In genomic region chr6:147166360-147166944, GRCh38 we compare ENCODE assay signal across 15 cellular contexts. TPM values are rescaled to one million over a fixed set of nuclear protein-coding genes. Genes with fewer than 3 reads are reported as not detected.
DNase-seq lines count a peak whose midpoint lies in the region; ATAC-seq and TF ChIP-seq lines count a peak whose summit lies in the region.
"Had no signal": no experiment of that assay in that cellular context is flagged by ENCODE, and none has a peak within 500 bp of the region (broad histone marks: within the 10 kb centered on the region; RNA-seq: fewer than 3 reads in every experiment).

No MANE protein-coding gene starts in this region.

- H4K91ac ChIP-seq in neuronal stem cell (ENCODE audit: low read depth, low read length, poor library complexity), result no peak overlapping the region

- H3K4me1 ChIP-seq in neuronal stem cell (ENCODE audit: control insufficient read depth in 2 of 2, insufficient read depth in 1 of 2, low read depth in 1 of 2, low read length in 2 of 2), result no peaks in the 10 kb centered on the region
- H3K4me1 ChIP-seq: body of pancreas had no signal

- H2AK5ac ChIP-seq in neuronal stem cell (ENCODE audit: low read depth, low read length), result no peak overlapping the region

- peaks cover 1% of the 10 kb centered on the region for H3K4me1 Mint-ChIP-seq in activated T-helper 2 cell treated with anti-CD3 and anti-CD28 coated beads, Interferon-gamma antibody, Interleukin-2, Interleukin-4, amounts not matched to agents 10 μg/mL and 5 μg/mL and 100 μg/mL, durations not matched to agents 14 hours and 24 hours and 36 hours (ENCODE audit: low read depth)

- H3K9me3 Mint-ChIP-seq in activated T-helper 2 cell treated with anti-CD3 and anti-CD28 coated beads, Interferon-gamma antibody, Interleukin-2, Interleukin-4, amounts not matched to agents 10 μg/mL and 5 μg/mL and 100 μg/mL, durations not matched to agents 14 hours and 24 hours and 36 hours, result no peaks in the 10 kb centered on the region

- no peak for TF ChIP-seq CTCF in astrocyte of the spinal cord (IDR thresholded peaks at IDR 0.05; ENCODE audit: low read depth, low read length)

- no peak overlapping the region for H2BK12ac ChIP-seq in neuronal stem cell (ENCODE audit: low read length)

- H3K4ac ChIP-seq in neuronal stem cell (ENCODE audit: low read length), result no peak overlapping the region

- in situ Hi-C loops in astrocyte of the spinal cord (cut with HindIII; ENCODE audit: low sequenced_read_pairs), result no loop called here

- no peak overlapping the region for H3K14ac ChIP-seq in neuronal stem cell (ENCODE audit: low read length)

- H3K36me3 ChIP-seq in neuronal stem cell (replicated peaks in 1 of 2; ENCODE audit: control insufficient read depth in 2 of 2, insufficient read depth in 2 of 2, low read length in 2 of 2), result no peaks in the 10 kb centered on the region
- H3K36me3 ChIP-seq: thoracic aorta had no signal

- intact Hi-C loops in activated T-helper 2 cell treated with anti-CD3 and anti-CD28 coated beads, Interferon-gamma antibody, Interleukin-2, Interleukin-4, amounts not matched to agents 10 μg/mL and 5 μg/mL and 100 μg/mL, durations not matched to agents 14 hours and 24 hours and 36 hours (cut with micrococcal nuclease), result no loop called here

- H3K27ac Mint-ChIP-seq in activated T-helper 2 cell treated with anti-CD3 and anti-CD28 coated beads, Interferon-gamma antibody, Interleukin-2, Interleukin-4, amounts not matched to agents 10 μg/mL and 5 μg/mL and 100 μg/mL, durations not matched to agents 14 hours and 24 hours and 36 hours, result no peak overlapping the region

- peak overlapping the region; percentile 35 for H2AFZ ChIP-seq in neuronal stem cell (ENCODE audit: low read length)

- H3K36me3 Mint-ChIP-seq in activated T-helper 2 cell treated with anti-CD3 and anti-CD28 coated beads, Interferon-gamma antibody, Interleukin-2, Interleukin-4, amounts not matched to agents 10 μg/mL and 5 μg/mL and 100 μg/mL, durations not matched to agents 14 hours and 24 hours and 36 hours (ENCODE audit: low read depth), result no peaks in the 10 kb centered on the region

- no peak overlapping the region for H4K8ac ChIP-seq in neuronal stem cell (ENCODE audit: low read depth, low read length)

- no peaks in the 10 kb centered on the region for H3K9me3 ChIP-seq in neuronal stem cell (replicated peaks in 1 of 2; ENCODE audit: control insufficient read depth in 2 of 2, insufficient read depth in 1 of 2, low read depth in 1 of 2, low read length in 2 of 2)
- H3K9me3 ChIP-seq: body of pancreas, thoracic aorta had no signal

- H3K23ac ChIP-seq in neuronal stem cell (ENCODE audit: low read depth, low read length, poor library complexity), result no peak overlapping the region

- no peak overlapping the region for H3K4me3 Mint-ChIP-seq in activated T-helper 2 cell treated with anti-CD3 and anti-CD28 coated beads, Interferon-gamma antibody, Interleukin-2, Interleukin-4, amounts not matched to agents 10 μg/mL and 5 μg/mL and 100 μg/mL, durations not matched to agents 14 hours and 24 hours and 36 hours (ENCODE audit: low read depth)

- no peak overlapping the region for H3K4me3 ChIP-seq in astrocyte of the spinal cord (ENCODE audit: low read depth, low read length)
- no peak overlapping the region for H3K4me3 ChIP-seq in neuronal stem cell (ENCODE audit: low read length in 2 of 2)
- H3K4me3 ChIP-seq: body of pancreas, thoracic aorta had no signal

- no CpG with 5 or more reads among the region's 2 CpGs for WGBS in neuronal stem cell (ENCODE audit: extremely low coverage in 2 of 2, insufficient read length in 2 of 2, insufficient replicate concordance in 1 of 2), 2 donors

- H3K27me3 Mint-ChIP-seq in activated T-helper 2 cell treated with anti-CD3 and anti-CD28 coated beads, Interferon-gamma antibody, Interleukin-2, Interleukin-4, amounts not matched to agents 10 μg/mL and 5 μg/mL and 100 μg/mL, durations not matched to agents 14 hours and 24 hours and 36 hours (ENCODE audit: low read depth), result no peaks in the 10 kb centered on the region

- H3K4me2 ChIP-seq in neuronal stem cell (ENCODE audit: insufficient read depth, low read length, poor library complexity, severe bottlenecking), result no peak overlapping the region

- no peaks in the 10 kb centered on the region for H3K27me3 ChIP-seq in neuronal stem cell (ENCODE audit: control insufficient read depth in 3 of 3, insufficient read depth in 3 of 3, low read depth in 1 of 3, low read length in 3 of 3)
- H3K27me3 ChIP-seq: body of pancreas had no signal

- H3K79me1 ChIP-seq in neuronal stem cell (ENCODE audit: low read depth, low read length), result no peaks in the 10 kb centered on the region

- no peak overlapping the region for H2BK120ac ChIP-seq in neuronal stem cell (ENCODE audit: low read depth, low read length)

- H2BK5ac ChIP-seq in neuronal stem cell (ENCODE audit: low read length), result no peak overlapping the region

- no peak for ATAC-seq in HG03280 (IDR thresholded peaks at IDR 0.05; ENCODE audit: unreplicated experiment)
- ATAC-seq: body of pancreas had no signal

- no peak overlapping the region for H3K27ac ChIP-seq in neuronal stem cell (replicated peaks; ENCODE audit: low read length)
- H3K27ac ChIP-seq: 22Rv1, body of pancreas, epithelial cell of prostate, RWPE1, thoracic aorta, VCaP had no signal

- H3K18ac ChIP-seq in neuronal stem cell (ENCODE audit: low read length), result no peak overlapping the region

- no peak overlapping the region for H3K9ac ChIP-seq in neuronal stem cell (ENCODE audit: low read depth, low read length, poor library complexity)

- no peak overlapping the region for H2BK15ac ChIP-seq in neuronal stem cell (ENCODE audit: low read length)

- DNase-seq in DMS 273 (lab: John Stamatoyannopoulos, UW; ENCODE audit: unreplicated experiment), result peak; percentile 3
- no peak for DNase-seq in DMS 273 treated with DMSO at 0.1 percent for 48 hours (lab: John Stamatoyannopoulos, UW)
- DNase-seq in NCI-H1436 treated with DMSO at 0.1 percent for 48 hours (lab: John Stamatoyannopoulos, UW), result peak; percentile 8
- peak; percentile 30 for DNase-seq in astrocyte of the spinal cord (ENCODE audit: low read depth, low spot score)
- DNase-seq in neuronal stem cell (ENCODE audit: low spot score), result no peak
- DNase-seq in activated T-helper 2 cell treated with anti-CD3 and anti-CD28 coated beads, Interferon-gamma antibody, Interleukin-2, Interleukin-4, amounts not matched to agents 10 μg/mL and 5 μg/mL and 100 μg/mL, durations not matched to agents 14 hours and 24 hours and 36 hours (ENCODE audit: low spot score), result no peak
- no peak for DNase-seq in SIG-M5 (lab: John Stamatoyannopoulos, UW)
- DNase-seq: activated T-cell treated with anti-CD3 and anti-CD28 coated beads for 4 hours, body of pancreas had no signal

RNA-seq across cellular contexts. Expression of gene STXBP5, which starts 37.8 kb away (rescaled TPM):
- 2.3 TPM for polyA plus RNA-seq in neuronal stem cell (2013, experiment 1 of 2)
- 2.6 TPM for polyA plus RNA-seq in neuronal stem cell (2013, experiment 2 of 2)
- 21.2 and 22.7 TPM in 2 replicates for total RNA-seq in activated T-helper 2 cell treated with anti-CD3 and anti-CD28 coated beads, Interferon-gamma antibody, Interleukin-2, Interleukin-4, amounts not matched to agents 10 μg/mL and 5 μg/mL and 100 μg/mL, durations not matched to agents 14 hours and 24 hours and 36 hours

Comparison
In these comparisons a context has a peak if more than half of its experiments do, and no peak if none do; other contexts are left out.
1. DNase-seq: peak in DMS 273 (single experiment), NCI-H1436 treated with DMSO at 0.1 percent for 48 hours (single experiment) and astrocyte of the spinal cord (single experiment); none in DMS 273 treated with DMSO at 0.1 percent for 48 hours (single experiment), neuronal stem cell (single experiment), activated T-helper 2 cell treated with anti-CD3 and anti-CD28 coated beads, Interferon-gamma antibody, Interleukin-2, Interleukin-4, amounts not matched to agents 10 μg/mL and 5 μg/mL and 100 μg/mL, durations not matched to agents 14 hours and 24 hours and 36 hours (single experiment) and SIG-M5 (single experiment).